In the genomic region with DNA sequence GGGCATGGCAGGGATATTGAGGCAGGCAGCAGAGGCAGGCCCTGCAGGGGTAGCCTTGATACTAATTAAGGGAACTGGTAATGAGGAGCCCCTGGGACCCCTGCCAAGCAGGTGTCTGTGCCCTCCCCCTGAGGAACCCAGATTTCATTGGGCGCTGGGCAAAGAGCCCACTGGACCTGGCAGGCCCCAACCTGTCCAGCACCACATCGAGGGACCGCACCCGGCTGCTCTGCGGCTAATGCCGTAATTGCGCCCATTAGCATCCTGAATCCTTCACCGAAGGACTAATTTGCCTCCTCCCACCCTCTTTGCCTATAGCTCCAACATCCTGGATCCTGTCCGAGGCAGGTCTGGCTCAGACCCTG, we compare ENCODE assay signal across 16 cellular contexts. TPM values are rescaled to one million over a fixed set of nuclear protein-coding genes. Genes with fewer than 3 reads are reported as not detected.
DNase-seq lines count a peak whose midpoint lies in the region; ATAC-seq, FAIRE-seq and TF ChIP-seq lines count a peak whose summit lies in the region.
"Had no signal": no experiment of that assay in that cellular context is flagged by ENCODE, and none has a peak within 500 bp of the region (broad histone marks: within the 10 kb centered on the region; RNA-seq: fewer than 3 reads in every experiment).

No MANE protein-coding gene starts in this region.

- no peak overlapping the region for H2BK15ac ChIP-seq in mesenchymal stem cell (ENCODE audit: low read depth, poor library complexity, severe bottlenecking)

- no peak overlapping the region for H2AFZ ChIP-seq in mesenchymal stem cell (ENCODE audit: low read depth, low read length)

- no peak overlapping the region for H4K8ac ChIP-seq in mesenchymal stem cell (ENCODE audit: low read length)

- H3K4ac ChIP-seq in mesenchymal stem cell (ENCODE audit: low read depth in 1 of 2, low read length in 2 of 2) = no peak overlapping the region

- WGBS in mesenchymal stem cell = 93% methylated on average over 9 of the region's 9 CpGs
- WGBS in tibial nerve, 2 donors = 79 to 96% methylated on average over 9 of the region's 9 CpGs

- H2BK120ac ChIP-seq in mesenchymal stem cell (ENCODE audit: low read depth, low read length) = no peak overlapping the region

- FAIRE-seq in bronchial epithelial cell (lab: Jason Lieb, UNC) = no peak
- FAIRE-seq: D721Med had no signal

- peak overlapping the region; percentile 36 for H3K27ac ChIP-seq in mesenchymal stem cell (ENCODE audit: low read length, poor library complexity, severe bottlenecking)
- peak overlapping the region; percentile 76 to 98 (median 86) for H3K27ac ChIP-seq in tibial nerve

- no peak overlapping the region for H3K14ac ChIP-seq in mesenchymal stem cell (ENCODE audit: low read length in 2 of 2)

- no peak overlapping the region for H2BK5ac ChIP-seq in mesenchymal stem cell (ENCODE audit: low read depth, low read length, poor library complexity, severe bottlenecking)

- no peak for TF ChIP-seq EP300 in tibial nerve (IDR thresholded peaks at IDR 0.05)

- H3K4me3 ChIP-seq in bronchial epithelial cell (ENCODE audit: low read depth, low read length) (no peak overlapping the region), mesenchymal stem cell (ENCODE audit: insufficient read depth in 1 of 2, low read depth in 1 of 2, low read length in 2 of 2) (no peak overlapping the region), tibial nerve (no peak overlapping the region)
- H3K4me3 ChIP-seq: body of pancreas had no signal

- no peak overlapping the region for H3K4me2 ChIP-seq in mesenchymal stem cell (ENCODE audit: low read length, poor library complexity, severe bottlenecking)

- H3K18ac ChIP-seq in mesenchymal stem cell (ENCODE audit: low read depth in 1 of 2, low read length in 2 of 2) = no peak overlapping the region

- H3K23ac ChIP-seq in mesenchymal stem cell (ENCODE audit: low read length in 2 of 2) = no peak overlapping the region

- no peak for TF ChIP-seq CTCF in bronchial epithelial cell (IDR thresholded peaks at IDR 0.05; ENCODE audit: insufficient read depth, low read length, severe bottlenecking)
- no peak for TF ChIP-seq CTCF in tibial nerve (IDR thresholded peaks at IDR 0.05)

- H3K4me1 ChIP-seq in mesenchymal stem cell (ENCODE audit: control insufficient read depth, insufficient read depth, low read depth, low read length) (peaks cover 48% of the 10 kb centered on the region), tibial nerve (peaks cover 0 to 96% (median 62%) of the 10 kb centered on the region in 4 donors)

- no peaks in the 10 kb centered on the region for H3K27me3 ChIP-seq in bronchial epithelial cell (ENCODE audit: control insufficient read depth, insufficient read depth, low read length)
- no peaks in the 10 kb centered on the region for H3K27me3 ChIP-seq in mesenchymal stem cell (ENCODE audit: control insufficient read depth in 1 of 2, insufficient read depth in 1 of 2, low read length in 2 of 2)
- no peaks in the 10 kb centered on the region for H3K27me3 ChIP-seq in tibial nerve
- H3K27me3 ChIP-seq: body of pancreas had no signal

- no peak overlapping the region for H2BK12ac ChIP-seq in mesenchymal stem cell (ENCODE audit: low read length in 2 of 2)

- ATAC-seq in esophagus mucosa = no peak
- ATAC-seq: activated T-cell treated with anti-CD3 and anti-CD28 coated beads, Interleukin-2, amount 50 U/mL, for 72 hours; body of pancreas; left colon had no signal

- no peak for TF ChIP-seq POLR2A in tibial nerve (IDR thresholded peaks at IDR 0.05)

- DNase-seq in NCI-H1436 (lab: John Stamatoyannopoulos, UW) (peak; percentile 64), NCI-H1436 treated with DMSO at 0.1 percent for 48 hours (lab: John Stamatoyannopoulos, UW) (no peak), bronchial epithelial cell (ENCODE audit: low read depth) (peak; percentile 66), mesenchymal stem cell (no peak), tibial nerve (ENCODE audit: low spot score in 2 of 2) (no peak), activated gamma-delta T cell treated with Interleukin-2 at 50 U/mL for 16 hours (no peak), islet precursor cell (no peak)
- DNase-seq: activated T-cell treated with anti-CD3 and anti-CD28 coated beads, Interleukin-2, amount 50 U/mL, for 72 hours; left colon; NCI-H1694; NCI-H774; stimulated activated CD4-positive, alpha-beta T cell treated with anti-CD3 and anti-CD28 coated beads, Interleukin-2, amount 100 ng/mL, for 24 hours had no signal

- H3K36me3 ChIP-seq in bronchial epithelial cell (ENCODE audit: control insufficient read depth, insufficient read depth, low read length) (peaks cover 32% of the 10 kb centered on the region), mesenchymal stem cell (ENCODE audit: control insufficient read depth in 1 of 2, insufficient read depth in 2 of 2, low read depth in 1 of 2, low read length in 2 of 2) (peaks cover 80 to 90% of the 10 kb centered on the region in 2 experiments), tibial nerve (peaks cover 0 to 78% (median 26%) of the 10 kb centered on the region in 3 donors)

- peak overlapping the region; percentile 38 for H3K9ac ChIP-seq in mesenchymal stem cell (ENCODE audit: low read length)

- H4K91ac ChIP-seq in mesenchymal stem cell (ENCODE audit: low read length) = no peak overlapping the region

- H3K9me3 ChIP-seq in mesenchymal stem cell (ENCODE audit: control insufficient read depth, low read length) (no peaks in the 10 kb centered on the region), tibial nerve (no peaks in the 10 kb centered on the region)
- H3K9me3 ChIP-seq: body of pancreas had no signal

- peaks cover 17% of the 10 kb centered on the region for H3K79me1 ChIP-seq in mesenchymal stem cell (replicated peaks; ENCODE audit: low read length, poor library complexity, severe bottlenecking)

- peak overlapping the region; percentile 27 for H2AK5ac ChIP-seq in mesenchymal stem cell (ENCODE audit: low read length, severe bottlenecking)

RNA-seq across cellular contexts. Expression of a gene that starts 13.7 kb away (rescaled TPM):
- 2.3 and 7.1 TPM in 2 replicates for total RNA-seq in bronchial epithelial cell
- polyA plus RNA-seq in mesenchymal stem cell (2013, experiment 1 of 2) = 4.7 TPM
- 4.8 TPM for polyA plus RNA-seq in mesenchymal stem cell (2013, experiment 2 of 2)
- 100 to 1,000 TPM; 251 to 334 (median 261) TPM for total RNA-seq in tibial nerve
- 2.4 TPM for total RNA-seq in esophagus mucosa

RNA-seq across cellular contexts. Expression of a gene that starts 19.2 kb away (rescaled TPM):
- total RNA-seq in bronchial epithelial cell = 97.9 and 129 TPM in 2 replicates
- polyA plus RNA-seq in mesenchymal stem cell (2013, experiment 1 of 2) = 474 TPM
- 480 TPM for polyA plus RNA-seq in mesenchymal stem cell (2013, experiment 2 of 2)
- 100 to 1,000 TPM; 201 to 265 (median 243) TPM for total RNA-seq in tibial nerve
- 92.0 TPM for total RNA-seq in esophagus mucosa

RNA-seq across cellular contexts. Expression of a gene that starts 23.7 kb away (rescaled TPM):
- total RNA-seq in bronchial epithelial cell (under 0.01 TPM in 1 of 2 replicates, not detected in the other), tibial nerve (1 to 10 TPM; 2.0 to 3.1 (median 2.5) TPM), esophagus mucosa (not detected)
- polyA plus RNA-seq in mesenchymal stem cell (2013, experiment 1 of 2) = not detected
- polyA plus RNA-seq in mesenchymal stem cell (2013, experiment 2 of 2) = not detected
- total RNA-seq: A172, body of pancreas, left colon had no signal

RNA-seq across cellular contexts. Expression of a gene that starts 37.0 kb away (rescaled TPM):
- 104 and 177 TPM in 2 replicates for total RNA-seq in bronchial epithelial cell
- 24.4 TPM for polyA plus RNA-seq in mesenchymal stem cell (2013, experiment 1 of 2)
- polyA plus RNA-seq in mesenchymal stem cell (2013, experiment 2 of 2) = 23.2 TPM
- 100 to 1,000 TPM in 1 of 4 donors, 10 to 100 TPM in 3; 42.0 to 129 (median 56.2) TPM for total RNA-seq in tibial nerve
- total RNA-seq in esophagus mucosa = 65.8 TPM

RNA-seq across cellular contexts. Expression of a gene that starts 44.0 kb away (rescaled TPM):
- 6.6 and 6.8 TPM in 2 replicates for total RNA-seq in bronchial epithelial cell
- polyA plus RNA-seq in mesenchymal stem cell (2013, experiment 1 of 2) = 4.2 TPM
- polyA plus RNA-seq in mesenchymal stem cell (2013, experiment 2 of 2) = 4.2 TPM
- 10 to 100 TPM in 1 of 4 donors, 1 to 10 TPM in 3; 1.2 to 17.9 (median 1.8) TPM for total RNA-seq in tibial nerve
- 4.8 TPM for total RNA-seq in esophagus mucosa

Comparison
In these comparisons a context has a peak if more than half of its experiments do, and no peak if none do; other contexts are left out.
1. DNase-seq: peak in NCI-H1436 (single experiment) and bronchial epithelial cell (single experiment); none in NCI-H1436 treated with DMSO at 0.1 percent for 48 hours (single experiment), mesenchymal stem cell (single experiment), tibial nerve (0 of 2), activated gamma-delta T cell treated with Interleukin-2 at 50 U/mL for 16 hours (single experiment) and islet precursor cell (single experiment).
2. RNA of a gene that starts 13.7 kb away (total RNA-seq): 251 to 334 TPM in tibial nerve; 2.3 to 7.1 TPM in bronchial epithelial cell and 2.4 TPM in esophagus mucosa (single experiment); every median in the first group is over 10 times any median in the second.